26 cellular contexts compared by ENCODE assay signal in the genomic region with DNA sequence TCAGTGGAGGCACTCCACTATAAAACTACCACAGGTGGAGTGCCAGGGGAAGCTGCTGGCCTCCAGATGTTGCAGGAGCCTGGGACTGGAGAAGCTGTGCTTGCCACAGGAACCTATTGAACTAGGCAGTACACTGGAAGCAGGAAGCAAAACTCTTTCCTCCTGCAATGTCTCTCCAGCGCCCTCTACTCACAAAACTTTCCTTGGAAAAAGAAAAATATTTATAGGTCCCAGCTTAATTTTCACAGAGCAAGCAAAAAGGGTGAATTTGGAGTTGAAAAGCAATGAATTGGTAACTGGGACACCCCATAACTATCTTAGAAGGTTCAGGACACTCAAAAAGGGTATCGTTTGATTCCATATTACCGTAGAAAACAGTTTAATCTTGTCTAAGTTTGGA. TPM values are rescaled to one million over a fixed set of nuclear protein-coding genes. Genes with fewer than 3 reads are reported as not detected.
A peak's percentile ranks its signal among the peaks of the same experiment; 100 is the strongest.
DNase-seq lines count a peak whose midpoint lies in the region; ATAC-seq, FAIRE-seq and TF ChIP-seq lines count a peak whose summit lies in the region.
"Had no signal": no experiment of that assay in that cellular context is flagged by ENCODE, and none has a peak within 500 bp of the region (broad histone marks: within the 10 kb centered on the region; RNA-seq: fewer than 3 reads in every experiment).

No MANE protein-coding gene starts in this region.

- no peak overlapping the region for H3K9ac ChIP-seq in H1 (replicated peaks in 1 of 4; ENCODE audit: extremely low read depth in 1 of 4, low read depth in 3 of 4, low read length in 3 of 4)
- H3K9ac ChIP-seq: KMS-11 had no signal

- H3K23me2 ChIP-seq in H1 (ENCODE audit: low read depth, low read length): no peaks in the 10 kb centered on the region

- H4K20me1 ChIP-seq in H1 (replicated peaks in 1 of 2; ENCODE audit: control insufficient read depth in 1 of 2, insufficient read depth in 2 of 2, low read length in 2 of 2): no peaks in the 10 kb centered on the region

- no peak for TF ChIP-seq POLR2A in H1 (IDR thresholded peaks at IDR 0.05; ENCODE audit: control extremely low read depth in 1 of 2, low read depth in 2 of 2, low read length in 2 of 2)

- H3K4me1 ChIP-seq in BE2C (no peaks in the 10 kb centered on the region), H1 (replicated peaks in 1 of 4; ENCODE audit: control insufficient read depth in 3 of 4, insufficient read depth in 4 of 4, low read length in 3 of 4) (no peaks in the 10 kb centered on the region; a peak in 1 of 7 replicates)

- no peak overlapping the region for H3K27ac ChIP-seq in CD4-positive, alpha-beta T cell (ENCODE audit: low read depth, low read length)
- no peak overlapping the region for H3K27ac ChIP-seq in H1 (ENCODE audit: low read depth, low read length)
- H3K27ac ChIP-seq: body of pancreas, epithelial cell of prostate, heart left ventricle, KMS-11, tibial artery had no signal

- H3K23ac ChIP-seq in H1 (ENCODE audit: insufficient read length): no peak overlapping the region

- H3K36me3 Mint-ChIP-seq in CD4-positive, alpha-beta T cell (ENCODE audit: low read depth): no peaks in the 10 kb centered on the region

- no peak overlapping the region for H2BK120ac ChIP-seq in H1 (replicated peaks; ENCODE audit: low read depth, low read length)

- no peak overlapping the region for H2BK12ac ChIP-seq in H1 (ENCODE audit: low read depth, low read length)

- no peak overlapping the region for H3K4me3 Mint-ChIP-seq in CD4-positive, alpha-beta T cell
- H3K4me3 Mint-ChIP-seq: activated B cell treated with CpG ODN at 0.5 μM for 24 hours; activated CD4-positive, alpha-beta memory T cell treated with anti-CD3 and anti-CD28 coated beads, Interleukin-2, amount 10 ng/mL, durations not matched to agents 7 days and 5 days; stimulated activated naive CD8-positive, alpha-beta T cell treated with anti-CD3 and anti-CD28 coated beads, Interleukin-15, amount 100 ng/mL, for 72 hours had no signal

- FAIRE-seq in H1 (lab: Jason Lieb, UNC): no peak

- H3K4me1 Mint-ChIP-seq in CD4-positive, alpha-beta T cell (ENCODE audit: low read depth): peaks cover 68% of the 10 kb centered on the region

- no peak overlapping the region for H3K4me2 ChIP-seq in H1 (ENCODE audit: insufficient read depth in 1 of 2, low read depth in 2 of 2, low read length in 2 of 2)
- H3K4me2 ChIP-seq: KMS-11 had no signal

- no peaks in the 10 kb centered on the region for H3K36me3 ChIP-seq in BE2C
- no peaks in the 10 kb centered on the region for H3K36me3 ChIP-seq in H1 (ENCODE audit: control insufficient read depth in 2 of 4, insufficient read depth in 4 of 4, low read length in 3 of 4)
- H3K36me3 ChIP-seq: heart left ventricle, sigmoid colon, tibial artery had no signal

- H2BK15ac ChIP-seq in H1 (ENCODE audit: low read length): no peak overlapping the region

- DNase-seq in BE2C (no peak), H1 (ENCODE audit: low read depth in 1 of 2, low spot score in 2 of 2) (no peak), SW480 (ENCODE audit: low spot score) (no peak)
- DNase-seq in CD4-positive, alpha-beta T cell: no peak
- DNase-seq: activated B cell treated with CpG ODN at 0.5 μM for 24 hours; activated CD4-positive, alpha-beta memory T cell treated with anti-CD3 and anti-CD28 coated beads, Interleukin-2, amount 10 ng/mL, durations not matched to agents 7 days and 5 days; activated effector memory CD4-positive, alpha-beta T cell treated with Interleukin-2 at 50 U/mL for 16 hours; body of pancreas; heart left ventricle; kidney glomerular epithelial cell; NCI-H226; NCI-H774; OCI-M1; sigmoid colon; stimulated activated CD4-positive, alpha-beta T cell treated with anti-CD3 and anti-CD28 coated beads, Interleukin-15, amount 100 ng/mL, for 24 hours; stimulated activated naive CD8-positive, alpha-beta T cell treated with anti-CD3 and anti-CD28 coated beads, Interleukin-15, amount 100 ng/mL, for 72 hours; T-helper 9 cell; tibial artery had no signal

- H3K14ac ChIP-seq in H1 (ENCODE audit: insufficient read length): no peak overlapping the region

- H3K9me3 ChIP-seq in BE2C: no peaks in the 10 kb centered on the region
- H3K9me3 ChIP-seq in CD4-positive, alpha-beta T cell (ENCODE audit: control insufficient read depth, low read length): no peaks in the 10 kb centered on the region
- peaks cover 3 to 4% of the 10 kb centered on the region in 2 experiments; a peak in 2 of 4 replicates for H3K9me3 ChIP-seq in H1 (ENCODE audit: insufficient read depth in 2 of 2, low read depth in 1 of 2, low read length in 1 of 2)
- H3K9me3 ChIP-seq: body of pancreas, sigmoid colon, tibial artery had no signal

- H4K8ac ChIP-seq in H1 (ENCODE audit: extremely low read depth, insufficient read depth, low read length): no peak overlapping the region

- no peak overlapping the region for H2BK20ac ChIP-seq in H1 (ENCODE audit: low read length)

- no peak overlapping the region for H3K4ac ChIP-seq in H1 (replicated peaks; ENCODE audit: insufficient read length, low read depth, low read length)

- H3K27me3 ChIP-seq in BE2C (no peaks in the 10 kb centered on the region), H1 (replicated peaks in 1 of 4; ENCODE audit: control insufficient read depth in 3 of 4, extremely low read depth in 1 of 4, insufficient read depth in 3 of 4, low read length in 3 of 4) (no peaks in the 10 kb centered on the region)
- H3K27me3 ChIP-seq in CD4-positive, alpha-beta T cell (ENCODE audit: control insufficient read depth, insufficient read depth, low read length): no peaks in the 10 kb centered on the region
- H3K27me3 ChIP-seq: body of pancreas, heart left ventricle, sigmoid colon, tibial artery had no signal

- peak overlapping the region; percentile 83 for H3K27ac Mint-ChIP-seq in CD4-positive, alpha-beta T cell
- H3K27ac Mint-ChIP-seq: activated B cell treated with CpG ODN at 0.5 μM for 24 hours had no signal

- H3K56ac ChIP-seq in H1 (replicated peaks; ENCODE audit: insufficient read length, low read depth, low read length): no peak overlapping the region

- H3K18ac ChIP-seq in H1 (ENCODE audit: extremely low read depth, low read length): no peak overlapping the region

- intact Hi-C loops in CD4-positive, alpha-beta T cell (cut with DNase I, micrococcal nuclease): loop anchor here in 1 of 2 experiments (5.0 kb wide), 1 partner anchor 67 kb away; no protein-coding TSS in a partner anchor

- no peak overlapping the region for H2BK5ac ChIP-seq in H1 (ENCODE audit: low read depth, low read length)

- H3K4me3 ChIP-seq in BE2C (ENCODE audit: low read depth, low read length): no peak overlapping the region
- no peak overlapping the region for H3K4me3 ChIP-seq in H1 (ENCODE audit: extremely low read depth in 1 of 4, insufficient read depth in 2 of 4, low read depth in 3 of 4, low read length in 4 of 4)
- H3K4me3 ChIP-seq: body of pancreas, heart left ventricle, lung, sigmoid colon, tibial artery had no signal

- no peak overlapping the region for H4K5ac ChIP-seq in H1 (ENCODE audit: insufficient read length, low read depth, low read length)

- POLR2A ChIA-PET in CD4-positive, alpha-beta T cell (lab: Charles Lee): interaction anchor here (0.5 to 0.9 kb wide), 2 partner anchors 11 to 70 kb away, joined by 4 to 7 read pairs; a partner anchor contains a TSS
- POLR2A ChIA-PET in H1 (lab: Charles Lee; ENCODE audit: partially characterized antibody): no interaction called here

- H3K79me2 ChIP-seq in H1 (ENCODE audit: control insufficient read depth in 1 of 2, insufficient read depth in 2 of 2, low read length in 2 of 2): no peaks in the 10 kb centered on the region

- CTCF ChIA-PET in CD4-positive, alpha-beta T cell (lab: Charles Lee): no interaction called here
- CTCF ChIA-PET in H1 (lab: Charles Lee; ENCODE audit: partially characterized antibody): interaction anchor here (0.8 to 6.1 kb wide), 10 partner anchors 11 to 394 kb away, joined by 3 to 65 read pairs (median 4); no protein-coding TSS in a partner anchor

- H3K27me3 Mint-ChIP-seq in CD4-positive, alpha-beta T cell: no peaks in the 10 kb centered on the region
- H3K27me3 Mint-ChIP-seq: stimulated activated naive CD8-positive, alpha-beta T cell treated with anti-CD3 and anti-CD28 coated beads, Interleukin-15, amount 100 ng/mL, for 72 hours had no signal

- TF ChIP-seq RAD21 in Ishikawa (IDR thresholded peaks at IDR 0.05; ENCODE audit: low read depth): peak; percentile 18; the same call in 1 of the 2 replicates
- peak; percentile 4 to 16; a peak in 1 of 4 replicates for TF ChIP-seq RAD21 in H1 (IDR thresholded peaks at IDR 0.05 in 1 of 2, conservative IDR thresholded peaks at IDR 0.05 in 1 of 2; ENCODE audit: low read depth in 2 of 2, low read length in 2 of 2)

- H3K9me3 Mint-ChIP-seq in CD4-positive, alpha-beta T cell: peaks cover 3% of the 10 kb centered on the region
- H3K9me3 Mint-ChIP-seq: activated B cell treated with CpG ODN at 0.5 μM for 24 hours had no signal

- no peak overlapping the region for H2AK5ac ChIP-seq in H1 (ENCODE audit: low read depth, low read length)

- TF ChIP-seq CTCF in BE2C (IDR thresholded peaks at IDR 0.05; ENCODE audit: low read depth, low read length) (peak; percentile 15; the same call in 1 of the 2 replicates), H1 (IDR thresholded peaks at IDR 0.05; ENCODE audit: control extremely low read depth in 1 of 3, insufficient read depth in 1 of 3, low read depth in 1 of 3, low read length in 3 of 3) (peak in 1 of 3 experiments; percentile 17; a peak in 2 of 4 replicates)
- no peak for TF ChIP-seq CTCF in CD4-positive, alpha-beta T cell (IDR thresholded peaks at IDR 0.05)

- no peak for ATAC-seq in CD4-positive, alpha-beta T cell (ENCODE audit: poor library complexity)
- ATAC-seq in GM18517 (IDR thresholded peaks at IDR 0.05; ENCODE audit: unreplicated experiment): no peak
- ATAC-seq in HG03520 (IDR thresholded peaks at IDR 0.05; ENCODE audit: unreplicated experiment): no peak
- ATAC-seq: body of pancreas; heart left ventricle; Right ventricle myocardium inferior; stimulated activated naive CD8-positive, alpha-beta T cell treated with anti-CD3 and anti-CD28 coated beads, Interleukin-15, amount 100 ng/mL, for 72 hours had no signal

- H2AFZ ChIP-seq in H1 (ENCODE audit: low read length): no peak overlapping the region

- 83% methylated on average over 3 of the region's 3 CpGs; no CpG with 5 or more reads in 1 of the 2 experiments for WGBS in H1 (ENCODE audit: extremely low coverage in 1 of 2, insufficient coverage in 1 of 2, insufficient read length in 1 of 2, insufficient replicate concordance in 2 of 2, low coverage in 1 of 2, low lambda C conversion rate in 2 of 2, missing lambda C conversion rate in 1 of 2), 2 experiments

- TF ChIP-seq EP300 in Ishikawa (IDR thresholded peaks at IDR 0.05; ENCODE audit: borderline replicate concordance) (no peak), H1 (IDR thresholded peaks at IDR 0.05; ENCODE audit: borderline replicate concordance in 1 of 2, low read depth in 2 of 2, low read length in 2 of 2) (no peak)

- no peaks in the 10 kb centered on the region for H3K79me1 ChIP-seq in H1 (ENCODE audit: low read depth, low read length)

- H4K91ac ChIP-seq in H1 (replicated peaks; ENCODE audit: insufficient read length, low read length): no peak overlapping the region

RNA-seq across cellular contexts. Expression of a gene that starts 33.2 kb away (rescaled TPM):
- 1.1 TPM for polyA plus RNA-seq in BE2C (2012; ENCODE audit: insufficient read depth, insufficient read length, low read depth)
- total RNA-seq in CD4-positive, alpha-beta T cell: not detected
- total RNA-seq in H1 (2021; fragmentation: NEBNext Ultra II Directional; extraction: Animal tissue kit (Norgen Biotek cat#: 25700)): 1.5 TPM in 2 replicates
- 0.44 and 0.74 TPM in 2 replicates for polyA plus RNA-seq in H1 (2011; rRNA removed)
- 0.80 TPM for polyA plus RNA-seq in H1 (2011; cell fraction: cytosol; rRNA removed)
- polyA plus RNA-seq in H1 (2011; cell fraction: nucleus; rRNA removed): 1.5 TPM
- polyA plus RNA-seq in H1 (2012, experiment 1 of 2): 0.71 to 0.86 TPM (median 0.74 TPM) in 4 replicates
- polyA plus RNA-seq in H1 (2012, experiment 2 of 2): 0.09 TPM
- 1.2 TPM for polyA plus RNA-seq in H1 (2013, experiment 1 of 2)
- polyA plus RNA-seq in H1 (2013, experiment 2 of 2): 1.0 TPM
- 0.88 and 1.5 TPM in 2 replicates for polyA minus RNA-seq in H1 (2011; rRNA and poly(A)+ RNA removed)
- polyA minus RNA-seq in H1 (2011; cell fraction: cytosol; rRNA and poly(A)+ RNA removed): 0.73 TPM
- 1.6 TPM for polyA minus RNA-seq in H1 (2011; cell fraction: nucleus; rRNA and poly(A)+ RNA removed)
- total RNA-seq: activated B cell treated with CpG ODN at 0.5 μM for 24 hours; activated CD4-positive, alpha-beta memory T cell treated with anti-CD3 and anti-CD28 coated beads, Interleukin-2, amount 10 ng/mL, durations not matched to agents 7 days and 5 days; HT1080 had no signal
